8 cellular contexts compared by ENCODE assay signal in genomic region chr13:27482996-27483395, GRCh38. TPM values are rescaled to one million over a fixed set of nuclear protein-coding genes. Genes with fewer than 3 reads are reported as not detected.
DNase-seq lines count a peak whose midpoint lies in the region; ATAC-seq lines count a peak whose summit lies in the region.

No MANE protein-coding gene starts in this region.

- CTCF ChIA-PET in naive thymus-derived CD4-positive, alpha-beta T cell (lab: Charles Lee), result no interaction called here

- H3K4me3 Mint-ChIP-seq in naive thymus-derived CD4-positive, alpha-beta T cell, result peak overlapping the region in 2 of 10 donors; percentile 22 to 46

- peaks cover 0 to 11% (median 5%) of the 10 kb centered on the region in 5 donors for H3K27me3 Mint-ChIP-seq in naive thymus-derived CD4-positive, alpha-beta T cell

- 0 out of 2 replicates have a peak, but pooled peaks cover under 1% of the 10 kb centered on the region for H3F3A ChIP-seq in GM23248 (ENCODE audit: insufficient read depth)

- H3K9me3 Mint-ChIP-seq in naive thymus-derived CD4-positive, alpha-beta T cell, result peaks cover 0 to 12% (median 3%) of the 10 kb centered on the region in 11 donors

- no peak overlapping the region for H2AFZ ChIP-seq in GM23248

- H3K79me2 ChIP-seq in GM23248 (ENCODE audit: insufficient read depth), result no peaks in the 10 kb centered on the region

- H3K27me3 ChIP-seq in naive thymus-derived CD4-positive, alpha-beta T cell (ENCODE audit: control insufficient read depth in 2 of 2, insufficient read depth in 2 of 2, low read length in 2 of 2), result no peaks in the 10 kb centered on the region
- no peaks in the 10 kb centered on the region for H3K27me3 ChIP-seq in GM23248 (replicated peaks; ENCODE audit: insufficient read depth)

- H3K4me1 Mint-ChIP-seq in naive thymus-derived CD4-positive, alpha-beta T cell, result peaks cover under 1 to 38% (median 12%) of the 10 kb centered on the region in 7 donors

- no peak overlapping the region for H3K9ac ChIP-seq in GM23248

- H3K36me3 ChIP-seq in naive thymus-derived CD4-positive, alpha-beta T cell (ENCODE audit: control insufficient read depth in 2 of 3, insufficient read depth in 3 of 3, low read length in 3 of 3), result no peaks in the 10 kb centered on the region
- no peaks in the 10 kb centered on the region for H3K36me3 ChIP-seq in GM23248 (ENCODE audit: low read depth)

- intact Hi-C loops in naive thymus-derived CD4-positive, alpha-beta T cell (cut with micrococcal nuclease), result no loop called here

- H3K27ac Mint-ChIP-seq in naive thymus-derived CD4-positive, alpha-beta T cell, result peak overlapping the region in 2 of 9 donors; percentile 3 to 28

- WGBS in GM23248 (ENCODE audit: low coverage in 1 of 2, low lambda C conversion rate in 2 of 2, missing lambda C conversion rate in 2 of 2), 2 experiments, result 61 to 66% methylated on average over 7 of the region's 7 CpGs

- no peaks in the 10 kb centered on the region for H4K20me1 ChIP-seq in GM23248 (ENCODE audit: insufficient read depth)

- ATAC-seq in GM19023 (IDR thresholded peaks at IDR 0.05; ENCODE audit: unreplicated experiment) (peak; percentile 82), HG02759 (IDR thresholded peaks at IDR 0.05; ENCODE audit: unreplicated experiment) (peak; percentile 99)
- ATAC-seq in naive thymus-derived CD4-positive, alpha-beta T cell, result peak; percentile 93

- H3K9me3 ChIP-seq in naive thymus-derived CD4-positive, alpha-beta T cell (ENCODE audit: control insufficient read depth in 2 of 3, low read length in 3 of 3), result no peaks in the 10 kb centered on the region
- no peaks in the 10 kb centered on the region for H3K9me3 ChIP-seq in GM23248 (ENCODE audit: low read depth)

- H3K4me2 ChIP-seq in GM23248 (ENCODE audit: unreplicated experiment), result no peak overlapping the region

- H3K4me1 ChIP-seq in naive thymus-derived CD4-positive, alpha-beta T cell (ENCODE audit: control insufficient read depth in 2 of 2, insufficient read depth in 2 of 2, low read length in 2 of 2), result peaks cover 0 to 2% of the 10 kb centered on the region in 2 donors
- peaks cover 9% of the 10 kb centered on the region; the same call in 1 of the 2 replicates for H3K4me1 ChIP-seq in GM23248 (ENCODE audit: insufficient read depth)

- in situ Hi-C loops in GM23248 (cut with MboI), result no loop called here

- POLR2A ChIA-PET in naive thymus-derived CD4-positive, alpha-beta T cell (lab: Charles Lee), result no interaction called here

- no peak overlapping the region for H3K4me3 ChIP-seq in naive thymus-derived CD4-positive, alpha-beta T cell (ENCODE audit: low read length)
- no peak overlapping the region for H3K4me3 ChIP-seq in GM23248

- H3K36me3 Mint-ChIP-seq in naive thymus-derived CD4-positive, alpha-beta T cell, result peaks cover 0 to 4% (median 0%) of the 10 kb centered on the region in 5 donors

- DNase-seq in MV-4-11 (lab: John Stamatoyannopoulos, UW), result peak; percentile 99
- DNase-seq in naive thymus-derived CD4-positive, alpha-beta T cell, result no peak
- no peak for DNase-seq in NCI-H128 (lab: John Stamatoyannopoulos, UW; ENCODE audit: unreplicated experiment)
- DNase-seq in NCI-H2107 (lab: John Stamatoyannopoulos, UW), result no peak
- DNase-seq in GM23248, result no peak
- DNase-seq in SW 1271 (lab: John Stamatoyannopoulos, UW), result no peak

- no peak overlapping the region for H3K27ac ChIP-seq in naive thymus-derived CD4-positive, alpha-beta T cell (ENCODE audit: low read depth, low read length)
- H3K27ac ChIP-seq in GM23248, result no peak overlapping the region

- no peaks in the 10 kb centered on the region for H3K9me2 ChIP-seq in GM23248 (ENCODE audit: insufficient read depth)

RNA-seq across cellular contexts. Expression of gene MTIF3, which starts 32.6 kb away (rescaled TPM):
- total RNA-seq in naive thymus-derived CD4-positive, alpha-beta T cell, result 10 to 100 TPM; 28.4 to 89.6 (median 51.3) TPM
- polyA plus RNA-seq in naive thymus-derived CD4-positive, alpha-beta T cell, result 100 to 1,000 TPM in 1 of 2 donors, 10 to 100 TPM in 1; 74.9 to 105 TPM
- 38.2 and 40.7 TPM in 2 replicates for total RNA-seq in GM23248 (2014; rRNA removed; shearing (Covaris generic))
- 64.0 and 66.5 TPM in 2 replicates for polyA plus RNA-seq in GM23248 (2016; fragmentation: Nextera tagmentation; extraction: Ambion mirVana)

RNA-seq across cellular contexts. Expression of gene GTF3A, which starts 58.6 kb away (rescaled TPM):
- total RNA-seq in naive thymus-derived CD4-positive, alpha-beta T cell, result 100 to 1,000 TPM; 123 to 254 (median 206) TPM
- polyA plus RNA-seq in naive thymus-derived CD4-positive, alpha-beta T cell, result 100 to 1,000 TPM; 331 to 489 TPM
- total RNA-seq in GM23248 (2014; rRNA removed; shearing (Covaris generic)), result 59.9 and 86.2 TPM in 2 replicates
- 163 TPM in 2 replicates for polyA plus RNA-seq in GM23248 (2016; fragmentation: Nextera tagmentation; extraction: Ambion mirVana)
